ENCODE assay signal across 31 cellular contexts in genomic region chr12:76441016-76441415, GRCh38.
A peak's percentile ranks its signal among the peaks of the same experiment; 100 is the strongest.
DNase-seq lines count a peak whose midpoint lies in the region; ATAC-seq, FAIRE-seq and TF ChIP-seq lines count a peak whose summit lies in the region.
"Had no signal": no experiment of that assay in that cellular context is flagged by ENCODE, and none has a peak within 500 bp of the region (broad histone marks: within the 10 kb centered on the region; RNA-seq: fewer than 3 reads in every experiment).

No MANE protein-coding gene starts in this region.

- no peak overlapping the region for H3K4me3 ChIP-seq in GM12878
- no peak overlapping the region for H3K4me3 ChIP-seq in small intestine (ENCODE audit: low read depth in 1 of 2, low read length in 2 of 2)
- H3K4me3 ChIP-seq: cardiac muscle cell, stomach, thyroid gland, vagina had no signal

- no peak for TF ChIP-seq POLR2A in GM12878 (IDR thresholded peaks at IDR 0.05; ENCODE audit: low read depth, low read length)

- in situ Hi-C loops in GM12878 (cut with MboI), result no loop called here

- peak overlapping the region; percentile 59 for H3K27ac Mint-ChIP-seq in activated naive CD8-positive, alpha-beta T cell
- H3K27ac Mint-ChIP-seq in activated naive CD8-positive, alpha-beta T cell treated with anti-CD3 and anti-CD28 coated beads, Interleukin-2, amount 50 U/mL, for 24 hours, result no peak overlapping the region
- H3K27ac Mint-ChIP-seq: activated CD4-positive, alpha-beta T cell treated with anti-CD3 and anti-CD28 coated beads for 36 hours; activated naive CD8-positive, alpha-beta T cell treated with anti-CD3 and anti-CD28 coated beads, Interleukin-2, amount 10 ng/mL, durations not matched to agents 7 days and 5 days had no signal

- H3K9me3 Mint-ChIP-seq in activated naive CD8-positive, alpha-beta T cell (ENCODE audit: low read depth), result peaks cover 3% of the 10 kb centered on the region
- H3K9me3 Mint-ChIP-seq in activated naive CD8-positive, alpha-beta T cell treated with anti-CD3 and anti-CD28 coated beads, Interleukin-2, amount 50 U/mL, for 24 hours, result peaks cover 4% of the 10 kb centered on the region

- H3K4me2 ChIP-seq in GM12878 (ENCODE audit: control insufficient read depth, insufficient read depth), result no peak overlapping the region

- H3K4me1 Mint-ChIP-seq in activated naive CD8-positive, alpha-beta T cell (ENCODE audit: low read depth), result peaks cover 40% of the 10 kb centered on the region
- peaks cover 32% of the 10 kb centered on the region for H3K4me1 Mint-ChIP-seq in activated naive CD8-positive, alpha-beta T cell treated with anti-CD3 and anti-CD28 coated beads, Interleukin-2, amount 50 U/mL, for 24 hours

- H3K36me3 ChIP-seq in GM12878 (ENCODE audit: control insufficient read depth in 2 of 2, insufficient read depth in 2 of 2, low read length in 1 of 2) (no peaks in the 10 kb centered on the region), small intestine (ENCODE audit: control insufficient read depth in 2 of 2, insufficient read depth in 2 of 2, low read length in 2 of 2) (no peaks in the 10 kb centered on the region)
- H3K36me3 ChIP-seq: BE2C, cardiac muscle cell, stomach, thyroid gland, vagina had no signal

- no peak overlapping the region for H3K9ac ChIP-seq in GM12878 (ENCODE audit: control insufficient read depth, insufficient read depth, low read length)

- no peak for ATAC-seq in activated naive CD8-positive, alpha-beta T cell treated with anti-CD3 and anti-CD28 coated beads, Interleukin-2, amount 50 U/mL, for 24 hours
- ATAC-seq in GM12878 (no peak), GM18873 (IDR thresholded peaks at IDR 0.05; ENCODE audit: low FRiP score, unreplicated experiment) (no peak)
- ATAC-seq: activated CD4-positive, alpha-beta T cell treated with anti-CD3 and anti-CD28 coated beads for 36 hours; left ventricle myocardium superior; right cardiac atrium had no signal

- RAD21 ChIA-PET in GM12878 (lab: Charles Lee; ENCODE audit: unreplicated experiment), result interaction anchor here (1.2 to 2.2 kb wide), 6 partner anchors 10 to 146 kb away, joined by 3 to 6 read pairs (median 3); no protein-coding TSS in a partner anchor

- H3K4me1 ChIP-seq in GM12878 (ENCODE audit: control insufficient read depth, insufficient read depth, low read length), result no peaks in the 10 kb centered on the region
- H3K4me1 ChIP-seq in small intestine (ENCODE audit: control insufficient read depth in 2 of 2, insufficient read depth in 1 of 2, low read depth in 1 of 2, low read length in 1 of 2), result peaks cover 0 to 3% of the 10 kb centered on the region in 2 donors
- H3K4me1 ChIP-seq: BE2C, thyroid gland had no signal

- H3K79me2 ChIP-seq in GM12878 (ENCODE audit: control insufficient read depth, insufficient read depth, low read length), result no peaks in the 10 kb centered on the region

- H3K27me3 Mint-ChIP-seq in activated naive CD8-positive, alpha-beta T cell, result no peaks in the 10 kb centered on the region
- no peaks in the 10 kb centered on the region for H3K27me3 Mint-ChIP-seq in activated naive CD8-positive, alpha-beta T cell treated with anti-CD3 and anti-CD28 coated beads, Interleukin-2, amount 50 U/mL, for 24 hours
- H3K27me3 Mint-ChIP-seq: activated CD4-positive, alpha-beta T cell treated with anti-CD3 and anti-CD28 coated beads for 36 hours; activated naive CD8-positive, alpha-beta T cell treated with anti-CD3 and anti-CD28 coated beads, Interleukin-2, amount 10 ng/mL, durations not matched to agents 7 days and 5 days; CD8-positive, alpha-beta memory T cell had no signal

- no peak for TF ChIP-seq CTCF in GM12878 (IDR thresholded peaks at IDR 0.05 in 2 of 3, conservative IDR thresholded peaks at IDR 0.05 in 1 of 3; ENCODE audit: control insufficient read depth in 2 of 3, extremely low read depth in 1 of 3, insufficient read depth in 1 of 3, low read depth in 3 of 3, low read length in 3 of 3)

- no peak for TF ChIP-seq EP300 in GM12878 (IDR thresholded peaks at IDR 0.05; ENCODE audit: borderline replicate concordance in 1 of 2, control insufficient read depth in 1 of 2, low read depth in 2 of 2, low read length in 2 of 2)

- H3K9me3 ChIP-seq in GM12878 (replicated peaks; ENCODE audit: control insufficient read depth, insufficient read depth, low read length) (no peaks in the 10 kb centered on the region), small intestine (ENCODE audit: control insufficient read depth, low read depth) (no peaks in the 10 kb centered on the region)
- H3K9me3 ChIP-seq: BE2C, stomach, thyroid gland, vagina had no signal

- WGBS in GM12878 (ENCODE audit: insufficient coverage, insufficient replicate concordance, low lambda C conversion rate, missing lambda C conversion rate), result 18% methylated on average over 3 of the region's 3 CpGs
- 87 to 94% (median 93%) methylated on average over 3 of the region's 3 CpGs for WGBS in small intestine, 3 donors

- no peaks in the 10 kb centered on the region for H4K20me1 ChIP-seq in GM12878 (ENCODE audit: control insufficient read depth, insufficient read depth)

- no TSS peak for BruUV-seq in GM12878 (replicated peaks; lab: Mats Ljungman, UMichigan)

- DNase-seq in activated naive CD8-positive, alpha-beta T cell treated with anti-CD3 and anti-CD28 coated beads, Interleukin-2, amount 50 U/mL, for 24 hours, result no peak
- peak; percentile 96 for DNase-seq in NCI-H2171 treated with DMSO at 0.1 percent for 48 hours (lab: John Stamatoyannopoulos, UW)
- no peak for DNase-seq in GM12878 (ENCODE audit: low read depth, low spot score)
- no peak for DNase-seq in dermis blood vessel endothelial cell
- DNase-seq in glomerular visceral epithelial cell (ENCODE audit: extremely low spot score), result no peak
- no peak for DNase-seq in small intestine
- DNase-seq: activated CD4-positive, alpha-beta T cell treated with anti-CD3 and anti-CD28 coated beads for 36 hours; activated effector memory CD4-positive, alpha-beta T cell treated with Interleukin-2 at 50 U/mL for 16 hours; activated naive CD8-positive, alpha-beta T cell treated with anti-CD3 and anti-CD28 coated beads, Interleukin-2, amount 10 ng/mL, durations not matched to agents 7 days and 5 days; BE2C; CD8-positive, alpha-beta memory T cell; cortex of kidney; EL; erythroblast; HCEC 1CT; kidney; left ventricle myocardium superior; NCI-H2227 treated with DMSO at 0.1 percent for 48 hours; posterior cingulate gyrus; right cardiac atrium; SHP77 treated with DMSO at 0.1 percent for 48 hours; stimulated activated CD4-positive, alpha-beta T cell treated with anti-CD3 and anti-CD28 coated beads, Interleukin-1b, Interleukin-23, amount 100 ng/mL, for 48 hours; stomach; thyroid gland had no signal

- H3K27me3 ChIP-seq in GM12878 (replicated peaks in 1 of 2; ENCODE audit: control insufficient read depth in 2 of 2, insufficient read depth in 2 of 2, low read length in 1 of 2) (no peaks in the 10 kb centered on the region), small intestine (ENCODE audit: control insufficient read depth in 2 of 2, insufficient read depth in 2 of 2, low read length in 2 of 2) (no peaks in the 10 kb centered on the region)
- H3K27me3 ChIP-seq: BE2C, cardiac muscle cell, stomach, thyroid gland, vagina had no signal

- intact Hi-C loops in GM12878 (cut with micrococcal nuclease; ENCODE audit: unreplicated experiment), result no loop called here

- no peak for TF ChIP-seq RAD21 in GM12878 (IDR thresholded peaks at IDR 0.05; ENCODE audit: insufficient read depth, low read depth, low read length)

- H3K27ac ChIP-seq in GM12878 (ENCODE audit: control insufficient read depth, insufficient read depth) (no peak overlapping the region), small intestine (ENCODE audit: low read depth in 1 of 2, low read length in 1 of 2) (no peak overlapping the region)
- H3K27ac ChIP-seq: cardiac muscle cell, stomach, thyroid gland, vagina had no signal

- FAIRE-seq in GM12878 (lab: Jason Lieb, UNC) (no peak), small intestine (lab: Jason Lieb, UNC) (no peak)
- FAIRE-seq: astrocyte, GM12891, RCC 7860 had no signal

- no peak overlapping the region for H2AFZ ChIP-seq in GM12878 (ENCODE audit: control insufficient read depth, low read depth, low read length)

- peaks cover 29% of the 10 kb centered on the region for H3K36me3 Mint-ChIP-seq in activated naive CD8-positive, alpha-beta T cell
- H3K36me3 Mint-ChIP-seq in activated naive CD8-positive, alpha-beta T cell treated with anti-CD3 and anti-CD28 coated beads, Interleukin-2, amount 50 U/mL, for 24 hours (ENCODE audit: low read depth), result peaks cover 34% of the 10 kb centered on the region

- no peak overlapping the region for H3K4me3 Mint-ChIP-seq in activated naive CD8-positive, alpha-beta T cell
- H3K4me3 Mint-ChIP-seq in activated naive CD8-positive, alpha-beta T cell treated with anti-CD3 and anti-CD28 coated beads, Interleukin-2, amount 50 U/mL, for 24 hours, result no peak overlapping the region
- H3K4me3 Mint-ChIP-seq: activated CD4-positive, alpha-beta T cell treated with anti-CD3 and anti-CD28 coated beads for 36 hours; activated naive CD8-positive, alpha-beta T cell treated with anti-CD3 and anti-CD28 coated beads, Interleukin-2, amount 10 ng/mL, durations not matched to agents 7 days and 5 days; CD8-positive, alpha-beta memory T cell had no signal

- CTCF ChIA-PET in GM12878 (lab: Yijun Ruan, JAX), result interaction anchor here (1.2 to 5.6 kb wide), 5 partner anchors 14 to 145 kb away, joined by 3 to 38 read pairs (median 6); no protein-coding TSS in a partner anchor

- POLR2A ChIA-PET in GM12878 (lab: Charles Lee), result interaction anchor here (1.5 kb wide), 1 partner anchor 10 kb away, joined by 4 read pairs; no protein-coding TSS in a partner anchor

- SMC1A ChIA-PET in GM12878 (lab: Charles Lee; ENCODE audit: uncharacterized antibody, unreplicated experiment), result interaction anchor here (0.6 to 3.0 kb wide), 7 partner anchors 12 to 136 kb away, joined by 3 to 16 read pairs (median 3); no protein-coding TSS in a partner anchor

TF ChIP-seq in GM12878, 131 proteins besides CTCF, POLR2A, EP300 and RAD21:
- TF ChIP-seq CBX5 (IDR thresholded peaks at IDR 0.05; ENCODE audit: low read depth) (no peak), MEF2B (IDR thresholded peaks at IDR 0.05; ENCODE audit: partially characterized antibody, poor library complexity, severe bottlenecking) (peak; percentile 57)
